In genomic region chr9:128683340-128684064, GRCh38 we compare ENCODE assay signal across 1 cellular context.
TF ChIP-seq lines count a peak whose summit lies in the region.

No MANE protein-coding gene starts in this region.

TF ChIP-seq in HepG2, 621 proteins besides CTCF, POLR2A, EP300 and RAD21 (continued from another document and continues in another):
- TF ChIP-seq HMG20B (CRISPR knock-in tag; conservative IDR thresholded peaks at IDR 0.05) (no peak), ZNF761 (CRISPR knock-in tag; conservative IDR thresholded peaks at IDR 0.05) (no peak), SMAD3 (CRISPR knock-in tag; IDR thresholded peaks at IDR 0.05) (no peak), PHF5A (CRISPR knock-in tag; IDR thresholded peaks at IDR 0.05; ENCODE audit: low read depth, unreplicated experiment) (no peak), ZNF431 (CRISPR knock-in tag; IDR thresholded peaks at IDR 0.05; ENCODE audit: borderline replicate concordance, low read depth) (no peak), ZNF747 (CRISPR knock-in tag; IDR thresholded peaks at IDR 0.05; ENCODE audit: borderline replicate concordance) (no peak), ZBTB14 (CRISPR knock-in tag; IDR thresholded peaks at IDR 0.05) (no peak), ZNF652 (CRISPR knock-in tag; IDR thresholded peaks at IDR 0.05; ENCODE audit: borderline replicate concordance, low read depth) (no peak), SMARCE1 (IDR thresholded peaks at IDR 0.05; ENCODE audit: borderline replicate concordance) (no peak), ZNF160 (CRISPR knock-in tag; IDR thresholded peaks at IDR 0.05) (no peak), REL (CRISPR knock-in tag; conservative IDR thresholded peaks at IDR 0.05) (no peak), KMT2A (CRISPR knock-in tag; IDR thresholded peaks at IDR 0.05) (no peak), ZFX (CRISPR knock-in tag; IDR thresholded peaks at IDR 0.05; ENCODE audit: low read depth) (no peak), GPN1 (CRISPR knock-in tag; IDR thresholded peaks at IDR 0.05; ENCODE audit: borderline replicate concordance) (no peak), ATM (IDR thresholded peaks at IDR 0.05; ENCODE audit: borderline replicate concordance) (no peak), DMAP1 (CRISPR knock-in tag; IDR thresholded peaks at IDR 0.05) (no peak; the same call in 1 of the 2 replicates), NKX3-1 (CRISPR knock-in tag; IDR thresholded peaks at IDR 0.05) (no peak), FOXO4 (CRISPR knock-in tag; conservative IDR thresholded peaks at IDR 0.05) (0 out of 2 replicates have a peak, but pooled peaks have one; percentile 69), ZNF574 (CRISPR knock-in tag; IDR thresholded peaks at IDR 0.05) (0 out of 2 replicates have a peak, but pooled peaks have one; percentile 11), ZNF550 (CRISPR knock-in tag; IDR thresholded peaks at IDR 0.05; ENCODE audit: borderline replicate concordance) (no peak), ZMYM2 (CRISPR knock-in tag; IDR thresholded peaks at IDR 0.05) (no peak), ATF3 (CRISPR knock-in tag; IDR thresholded peaks at IDR 0.05) (no peak), ZNF33A (CRISPR knock-in tag; IDR thresholded peaks at IDR 0.05; ENCODE audit: borderline replicate concordance) (no peak), ZNF788 (CRISPR knock-in tag; IDR thresholded peaks at IDR 0.05; ENCODE audit: borderline replicate concordance) (no peak), SKIL (CRISPR knock-in tag; IDR thresholded peaks at IDR 0.05; ENCODE audit: borderline replicate concordance) (no peak), RELA (CRISPR knock-in tag; IDR thresholded peaks at IDR 0.05) (no peak), ZNF101 (CRISPR knock-in tag; IDR thresholded peaks at IDR 0.05; ENCODE audit: borderline replicate concordance, low read depth) (no peak), NCOA5 (CRISPR knock-in tag; IDR thresholded peaks at IDR 0.05) (no peak), NR2F1 (CRISPR knock-in tag; IDR thresholded peaks at IDR 0.05) (no peak), MBD4 (IDR thresholded peaks at IDR 0.05; ENCODE audit: borderline replicate concordance, low read length) (no peak), FUBP1 (CRISPR knock-in tag; IDR thresholded peaks at IDR 0.05; ENCODE audit: borderline replicate concordance) (no peak), FOSL2 (CRISPR knock-in tag; IDR thresholded peaks at IDR 0.05) (no peak), SRF (IDR thresholded peaks at IDR 0.05; ENCODE audit: low read depth, low read length) (no peak), ZNF251 (CRISPR knock-in tag; IDR thresholded peaks at IDR 0.05) (no peak), HNRNPH1 (optimal IDR thresholded peaks at IDR 0.05; ENCODE audit: low read depth, low read length) (no peak), BRCA1 (CRISPR knock-in tag; IDR thresholded peaks at IDR 0.05) (no peak), SALL1 (CRISPR knock-in tag; IDR thresholded peaks at IDR 0.05) (0 out of 2 replicates have a peak, but pooled peaks have one; percentile 5), ZNF382 (CRISPR knock-in tag; IDR thresholded peaks at IDR 0.05; ENCODE audit: borderline replicate concordance) (no peak), ZNF281 (CRISPR knock-in tag; IDR thresholded peaks at IDR 0.05; ENCODE audit: borderline replicate concordance) (peak; percentile 40; the same call in 1 of the 2 replicates), ZNF670 (CRISPR knock-in tag; IDR thresholded peaks at IDR 0.05; ENCODE audit: borderline replicate concordance) (no peak), NFATC3 (CRISPR knock-in tag; IDR thresholded peaks at IDR 0.05) (no peak), HCFC1 (IDR thresholded peaks at IDR 0.05; ENCODE audit: low read depth, low read length) (no peak), ELF4 (CRISPR knock-in tag; IDR thresholded peaks at IDR 0.05; ENCODE audit: borderline replicate concordance) (no peak), ELK4 (CRISPR knock-in tag; IDR thresholded peaks at IDR 0.05; ENCODE audit: borderline replicate concordance) (no peak), JDP2 (CRISPR knock-in tag; IDR thresholded peaks at IDR 0.05; ENCODE audit: borderline replicate concordance) (no peak), MXD3 (CRISPR knock-in tag; IDR thresholded peaks at IDR 0.05) (no peak), ZNF18 (CRISPR knock-in tag; IDR thresholded peaks at IDR 0.05; ENCODE audit: insufficient replicate concordance) (no peak), ZNF672 (CRISPR knock-in tag; IDR thresholded peaks at IDR 0.05) (no peak), ZNF850 (CRISPR knock-in tag; conservative IDR thresholded peaks at IDR 0.05) (no peak)
